ENCODE assay signal across 35 cellular contexts in the genomic region with DNA sequence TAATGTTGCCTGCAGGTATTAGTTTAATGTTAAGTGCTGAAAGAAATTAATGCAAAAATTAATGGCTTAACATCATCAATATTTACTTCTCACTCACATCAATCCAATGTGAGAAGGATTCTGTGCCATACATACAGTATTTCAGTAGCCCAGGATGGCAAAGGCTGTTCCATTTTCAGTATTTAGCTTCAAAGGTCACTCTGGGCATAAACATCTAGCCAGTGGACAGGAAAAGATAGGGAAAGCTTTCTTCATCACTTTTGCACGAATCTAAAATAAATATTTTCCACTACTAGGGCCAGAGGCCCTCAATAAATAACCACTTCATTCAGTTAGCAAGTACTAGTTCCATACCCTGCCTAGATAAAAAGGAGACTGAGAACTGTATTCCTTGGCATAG.
"Had no signal": no experiment of that assay in that cellular context is flagged by ENCODE, and none has a peak within 500 bp of the region (broad histone marks: within the 10 kb centered on the region; RNA-seq: fewer than 3 reads in every experiment).

No MANE protein-coding gene starts in this region.

- H3K4me2 ChIP-seq: KMS-11 had no signal

- H3K27me3 ChIP-seq: MG63 had no signal

- H3K36me3 ChIP-seq: MG63 had no signal

- H3K9ac ChIP-seq: KMS-11 had no signal

- H3K4me3 ChIP-seq: MG63 had no signal

- DNase-seq: Karpas-422, Kasumi-1, MG63, MM.1S, MV-4-11, NCI-H1048, NCI-H1092, NCI-H1092 treated with DMSO at 0.1 percent for 48 hours, NCI-H1105, NCI-H1105 treated with DMSO at 0.1 percent for 48 hours, NCI-H1417, NCI-H1417 treated with DMSO at 0.1 percent for 48 hours, NCI-H1436, NCI-H1436 treated with DMSO at 0.1 percent for 48 hours, NCI-H146, NCI-H1694, NCI-H1694 treated with DMSO at 0.1 percent for 48 hours, NCI-H187, NCI-H187 treated with DMSO at 0.1 percent for 48 hours, NCI-H1930, NCI-H2029, NCI-H2029 treated with DMSO at 0.1 percent for 48 hours, NCI-H2081, NCI-H2081 treated with DMSO at 0.1 percent for 48 hours, NCI-H2107, NCI-H2171, NCI-H2171 treated with DMSO at 0.1 percent for 48 hours, NCI-H2227 treated with DMSO at 0.1 percent for 48 hours, NCI-H226, NCI-H345, NCI-H446, NCI-H446 treated with DMSO at 0.1 percent for 48 hours, NCI-H510A, NCI-H510A treated with DMSO at 0.1 percent for 48 hours had no signal

- H3K27ac ChIP-seq: KMS-11 had no signal

- H3K9me3 ChIP-seq: MG63 had no signal
